21 cellular contexts compared by ENCODE assay signal in the genomic region with DNA sequence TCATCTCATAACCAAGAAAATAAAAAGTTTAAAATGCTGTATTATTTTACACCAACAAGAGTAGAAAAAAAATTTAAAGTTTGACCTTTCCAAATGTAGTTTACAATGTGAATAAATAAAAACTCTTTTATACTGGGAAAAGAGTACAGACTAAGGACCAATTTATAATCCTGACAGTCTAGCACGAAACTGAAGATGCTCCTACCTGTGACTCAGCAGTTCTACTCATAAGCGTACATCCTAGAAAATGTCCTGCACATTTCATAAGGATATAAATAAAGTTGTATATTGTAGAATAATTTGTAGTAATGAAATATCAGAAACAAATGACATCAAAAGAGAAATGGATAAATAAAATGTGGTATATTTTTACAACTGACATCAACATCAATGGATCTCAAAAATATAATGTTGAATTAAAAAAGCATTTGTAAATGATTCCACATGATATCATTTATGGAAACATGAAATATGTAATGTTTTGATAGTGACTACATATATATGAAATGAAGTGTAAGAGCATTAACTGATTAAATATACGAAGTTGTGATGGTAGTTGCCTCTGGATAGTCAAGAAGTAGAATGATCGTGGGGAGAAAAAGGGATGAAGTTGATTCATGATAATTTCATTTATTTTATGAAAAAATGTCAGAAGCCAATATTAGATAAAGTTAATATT.
"Had no signal": no experiment of that assay in that cellular context is flagged by ENCODE, and none has a peak within 500 bp of the region (broad histone marks: within the 10 kb centered on the region; RNA-seq: fewer than 3 reads in every experiment).

No MANE protein-coding gene starts in this region.

- H3K4me1 Mint-ChIP-seq: activated CD4-positive, alpha-beta memory T cell treated with anti-CD3 and anti-CD28 coated beads, Interleukin-2, amount 10 ng/mL, durations not matched to agents 7 days and 5 days had no signal

- H3K4me3 Mint-ChIP-seq: activated CD4-positive, alpha-beta memory T cell treated with anti-CD3 and anti-CD28 coated beads, Interleukin-2, amount 10 ng/mL, durations not matched to agents 7 days and 5 days; activated CD4-positive, alpha-beta T cell treated with anti-CD3 and anti-CD28 coated beads for 36 hours; activated naive CD8-positive, alpha-beta T cell treated with anti-CD3 and anti-CD28 coated beads for 36 hours; activated T-cell treated with anti-CD3 and anti-CD28 coated beads, Interleukin-2, amount 50 U/mL, for 72 hours; dendritic cell treated with granulocyte-macrophage colony-stimulating factor and Interleukin-4, amounts not matched to agents 40 ng/mL and 50 ng/mL, for 4 days; effector memory CD8-positive, alpha-beta T cell; nephron; stimulated activated naive CD8-positive, alpha-beta T cell treated with anti-CD3 and anti-CD28 coated beads, Interleukin-15, Interleukin-2, amounts not matched to agents 100 ng/mL and 50 ng/mL, for 24 hours; T-cell had no signal

- H3K36me3 ChIP-seq: sigmoid colon, upper lobe of right lung had no signal

- H3K27ac ChIP-seq: sigmoid colon, upper lobe of right lung, VCaP had no signal

- H3K4me1 ChIP-seq: sigmoid colon, upper lobe of right lung had no signal

- ATAC-seq: activated CD4-positive, alpha-beta T cell treated with anti-CD3 and anti-CD28 coated beads for 36 hours; activated T-cell treated with anti-CD3 and anti-CD28 coated beads, Interleukin-2, amount 50 U/mL, for 72 hours; effector memory CD8-positive, alpha-beta T cell; left colon; T-cell; upper lobe of right lung had no signal

- H3K4me3 ChIP-seq: sigmoid colon, upper lobe of right lung had no signal

- H3K36me3 Mint-ChIP-seq: T-cell had no signal

- H3K9me3 ChIP-seq: sigmoid colon, upper lobe of right lung had no signal

- H3K9me3 Mint-ChIP-seq: activated CD4-positive, alpha-beta memory T cell treated with anti-CD3 and anti-CD28 coated beads, Interleukin-2, amount 10 ng/mL, durations not matched to agents 7 days and 5 days; activated naive CD8-positive, alpha-beta T cell treated with anti-CD3 and anti-CD28 coated beads for 36 hours; dendritic cell treated with granulocyte-macrophage colony-stimulating factor and Interleukin-4, amounts not matched to agents 40 ng/mL and 50 ng/mL, for 4 days; effector memory CD8-positive, alpha-beta T cell; nephron; T-cell had no signal

- DNase-seq: activated CD4-positive, alpha-beta memory T cell treated with anti-CD3 and anti-CD28 coated beads, Interleukin-2, amount 10 ng/mL, durations not matched to agents 7 days and 5 days; activated CD4-positive, alpha-beta T cell treated with anti-CD3 and anti-CD28 coated beads for 36 hours; activated gamma-delta T cell treated with Interleukin-2 at 50 U/mL for 16 hours; activated naive CD8-positive, alpha-beta T cell treated with anti-CD3 and anti-CD28 coated beads for 36 hours; activated T-cell treated with anti-CD3 and anti-CD28 coated beads, Interleukin-2, amount 50 U/mL, for 72 hours; aorta; caudate nucleus; effector memory CD8-positive, alpha-beta T cell; erythroblast; left colon; occipital lobe; sigmoid colon; stimulated activated CD4-positive, alpha-beta T cell treated with anti-CD3 and anti-CD28 coated beads, Interleukin-4, amount 100 ng/mL, for 1 hour; stimulated activated CD8-positive, alpha-beta memory T cell treated with anti-CD3 and anti-CD28 coated beads, Interleukin-4, amount 100 ng/mL, for 48 hours; T-cell; T1000; upper lobe of right lung had no signal

- H3K27me3 ChIP-seq: sigmoid colon, upper lobe of right lung had no signal

- H3K27me3 Mint-ChIP-seq: activated CD4-positive, alpha-beta memory T cell treated with anti-CD3 and anti-CD28 coated beads, Interleukin-2, amount 10 ng/mL, durations not matched to agents 7 days and 5 days; activated CD4-positive, alpha-beta T cell treated with anti-CD3 and anti-CD28 coated beads for 36 hours; dendritic cell treated with granulocyte-macrophage colony-stimulating factor and Interleukin-4, amounts not matched to agents 40 ng/mL and 50 ng/mL, for 4 days; effector memory CD8-positive, alpha-beta T cell; stimulated activated naive CD8-positive, alpha-beta T cell treated with anti-CD3 and anti-CD28 coated beads, Interleukin-15, Interleukin-2, amounts not matched to agents 100 ng/mL and 50 ng/mL, for 24 hours; T-cell had no signal
